ENCODE assay signal across 11 cellular contexts in genomic region chr2:158546412-158547144, GRCh38.
DNase-seq lines count a peak whose midpoint lies in the region; ATAC-seq, FAIRE-seq and TF ChIP-seq lines count a peak whose summit lies in the region.
"Had no signal": no experiment of that assay in that cellular context is flagged by ENCODE, and none has a peak within 500 bp of the region (broad histone marks: within the 10 kb centered on the region; RNA-seq: fewer than 3 reads in every experiment).

No MANE protein-coding gene starts in this region.

- H3K36me3 ChIP-seq in Loucy (ENCODE audit: insufficient read depth, low read length), result no peaks in the 10 kb centered on the region
- H3K36me3 ChIP-seq in transverse colon, result no peaks in the 10 kb centered on the region

- no peak overlapping the region for H3K4me2 ChIP-seq in Loucy (ENCODE audit: low read depth, low read length, poor library complexity, severe bottlenecking)
- H3K4me2 ChIP-seq: BLaER1 had no signal

- H3K4me3 ChIP-seq in Loucy (ENCODE audit: low read length, poor library complexity, severe bottlenecking) (no peak overlapping the region), transverse colon (no peak overlapping the region)
- H3K4me3 ChIP-seq: BLaER1 had no signal

- no peak for TF ChIP-seq POLR2A in transverse colon (IDR thresholded peaks at IDR 0.05)

- H3K9me3 ChIP-seq in Loucy (ENCODE audit: insufficient read depth, low read depth, low read length) (no peaks in the 10 kb centered on the region), transverse colon (no peaks in the 10 kb centered on the region)
- H3K9me3 ChIP-seq: BLaER1 had no signal

- no peak overlapping the region for H2AFZ ChIP-seq in Loucy (ENCODE audit: low read length)

- intact Hi-C loops in transverse colon (cut with DNase I; ENCODE audit: low total_unique reads), result no loop called here

- TF ChIP-seq CTCF in Loucy (conservative IDR thresholded peaks at IDR 0.05; ENCODE audit: low read length) (peak; percentile 24; the same call in 1 of the 2 replicates), transverse colon (IDR thresholded peaks at IDR 0.05) (no peak)

- peak; percentile 86 for ATAC-seq in GM18867 (IDR thresholded peaks at IDR 0.05; ENCODE audit: unreplicated experiment)
- peak; percentile 84 for ATAC-seq in HG02588 (IDR thresholded peaks at IDR 0.05; ENCODE audit: unreplicated experiment)

- H3K9ac ChIP-seq in Loucy (ENCODE audit: low read depth, low read length, poor library complexity, severe bottlenecking), result no peak overlapping the region
- H3K9ac ChIP-seq: BLaER1 had no signal

- no peak for TF ChIP-seq EP300 in transverse colon (IDR thresholded peaks at IDR 0.05; ENCODE audit: low read depth)

- H3K27me3 ChIP-seq in Loucy (ENCODE audit: insufficient read depth, low read length, poor library complexity, severe bottlenecking), result no peaks in the 10 kb centered on the region
- no peaks in the 10 kb centered on the region for H3K27me3 ChIP-seq in transverse colon
- H3K27me3 ChIP-seq: BLaER1 had no signal

- no peaks in the 10 kb centered on the region for H3K9me2 ChIP-seq in Loucy (replicated peaks; ENCODE audit: low read depth, low read length)

- FAIRE-seq in A204.1 (lab: Jason Lieb, UNC), result peak; percentile 48
- FAIRE-seq: islet of Langerhans had no signal

- 91% methylated on average over 2 of the region's 2 CpGs for WGBS in transverse colon (ENCODE audit: low coverage in 1 of 2), 2 donors

- no peaks in the 10 kb centered on the region for H3K79me2 ChIP-seq in Loucy (ENCODE audit: insufficient read depth, low read length)

- DNase-seq in NCI-H146 (lab: John Stamatoyannopoulos, UW), result no peak
- no peak for DNase-seq in NCI-H1694 treated with DMSO at 0.1 percent for 48 hours (lab: John Stamatoyannopoulos, UW)
- no peak for DNase-seq in medulla oblongata (ENCODE audit: extremely low spot score)
- no peak for DNase-seq in transverse colon
- DNase-seq: GOT3 had no signal

- H3F3A ChIP-seq in Loucy (ENCODE audit: low read depth), result no peaks in the 10 kb centered on the region

- in situ Hi-C loops in transverse colon (cut with MboI; ENCODE audit: low pct_ligation_motif_present in 1 of 4, low pct_unique_long_range_greater_than_20kb in 1 of 4, low sequenced_read_pairs in 3 of 4), result no loop called here

- no peak overlapping the region for H3K27ac ChIP-seq in transverse colon
- H3K27ac ChIP-seq: BLaER1 had no signal

- H4K20me1 ChIP-seq in Loucy (ENCODE audit: insufficient read depth, low read length, poor library complexity, severe bottlenecking), result peaks cover 3% of the 10 kb centered on the region
- H4K20me1 ChIP-seq: BLaER1 had no signal

- H3K4me1 ChIP-seq in Loucy (ENCODE audit: insufficient read depth, low read length, poor library complexity, severe bottlenecking) (peaks cover 15% of the 10 kb centered on the region), transverse colon (no peaks in the 10 kb centered on the region)
